ENCODE assay signal across 9 cellular contexts in genomic region chr20:1844723-1845523, GRCh38. TPM values are rescaled to one million over a fixed set of nuclear protein-coding genes. Genes with fewer than 3 reads are reported as not detected.
DNase-seq lines count a peak whose midpoint lies in the region; ATAC-seq, FAIRE-seq and TF ChIP-seq lines count a peak whose summit lies in the region.
"Had no signal": no experiment of that assay in that cellular context is flagged by ENCODE, and none has a peak within 500 bp of the region (broad histone marks: within the 10 kb centered on the region; RNA-seq: fewer than 3 reads in every experiment).

No MANE protein-coding gene starts in this region.

- no peak overlapping the region for H4K8ac ChIP-seq in mesendoderm (ENCODE audit: low read depth, low read length)

- H2BK120ac ChIP-seq in mesendoderm (ENCODE audit: low read depth, low read length), result no peak overlapping the region

- no peaks in the 10 kb centered on the region for H3K79me1 ChIP-seq in mesendoderm (ENCODE audit: low read length)

- no peak overlapping the region for H3K4ac ChIP-seq in mesendoderm (ENCODE audit: low read depth, low read length)

- H3K36me3 ChIP-seq in brain microvascular endothelial cell (replicated peaks) (no peaks in the 10 kb centered on the region), mesendoderm (ENCODE audit: control insufficient read depth, insufficient read depth, low read length) (no peaks in the 10 kb centered on the region)
- H3K36me3 ChIP-seq: thyroid gland had no signal

- no peaks in the 10 kb centered on the region for H3K79me2 ChIP-seq in mesendoderm (ENCODE audit: control insufficient read depth, insufficient read depth, low read length)

- no peak overlapping the region for H2BK5ac ChIP-seq in mesendoderm (ENCODE audit: low read length)

- H4K5ac ChIP-seq in mesendoderm (ENCODE audit: low read length), result no peak overlapping the region

- no peak for TF ChIP-seq POLR2A in GM12892 (IDR thresholded peaks at IDR 0.05; ENCODE audit: low read depth, low read length)

- peak; percentile 97 for FAIRE-seq in GM12892 (lab: Jason Lieb, UNC)

- H3K27ac ChIP-seq in brain microvascular endothelial cell (no peak overlapping the region), mesendoderm (ENCODE audit: low read depth, low read length) (no peak overlapping the region)
- H3K27ac ChIP-seq: thyroid gland had no signal

- H3K56ac ChIP-seq in mesendoderm (ENCODE audit: low read length), result no peak overlapping the region

- peak; percentile 93 for ATAC-seq in GM21526 (IDR thresholded peaks at IDR 0.05; ENCODE audit: low FRiP score, unreplicated experiment)

- WGBS in mesendoderm (ENCODE audit: extremely low coverage, insufficient coverage, low lambda C conversion rate), result no CpG with 5 or more reads among the region's 8 CpGs

- no peak overlapping the region for H3K23ac ChIP-seq in mesendoderm (ENCODE audit: low read length)

- in situ Hi-C loops in KBM-7 (cut with MboI; ENCODE audit: low pct_unique_long_range_greater_than_20kb, low sequenced_read_pairs) (no loop called here), brain microvascular endothelial cell (cut with HindIII; ENCODE audit: low pct_ligation_motif_present, low sequenced_read_pairs) (no loop called here)

- DNase-seq in GM12892 (ENCODE audit: insufficient read length) (peak; percentile 75), KBM-7 (peak; percentile 38), brain microvascular endothelial cell (peak; percentile 12), pons (ENCODE audit: low spot score) (peak; percentile 84), occipital lobe (lab: John Stamatoyannopoulos, UW) (no peak), DMS114 treated with DMSO at 0.1 percent for 48 hours (lab: John Stamatoyannopoulos, UW; ENCODE audit: unreplicated experiment) (no peak), mesendoderm (no peak)

- no peak overlapping the region for H3K18ac ChIP-seq in mesendoderm (ENCODE audit: low read length)

- no peak overlapping the region for H3K9ac ChIP-seq in mesendoderm (ENCODE audit: low read length)

- no peak for TF ChIP-seq CTCF in brain microvascular endothelial cell (IDR thresholded peaks at IDR 0.05; ENCODE audit: low read depth, low read length, missing control alignments)

- no peak overlapping the region for H3K4me2 ChIP-seq in mesendoderm (ENCODE audit: low read length)

- H3K4me3 ChIP-seq in brain microvascular endothelial cell (ENCODE audit: low read depth, low read length) (no peak overlapping the region), mesendoderm (ENCODE audit: low read length) (no peak overlapping the region)
- H3K4me3 ChIP-seq: thyroid gland had no signal

- H3K4me1 ChIP-seq in mesendoderm (ENCODE audit: control insufficient read depth, low read depth, low read length), result peaks cover 9% of the 10 kb centered on the region
- H3K4me1 ChIP-seq: thyroid gland had no signal

- H2BK15ac ChIP-seq in mesendoderm (replicated peaks; ENCODE audit: low read depth), result no peak overlapping the region

- H2AK5ac ChIP-seq in mesendoderm (ENCODE audit: low read length), result no peak overlapping the region

- H3K27me3 ChIP-seq in brain microvascular endothelial cell (replicated peaks) (no peaks in the 10 kb centered on the region), mesendoderm (ENCODE audit: insufficient read depth, low read length, poor library complexity) (no peaks in the 10 kb centered on the region)
- H3K27me3 ChIP-seq: thyroid gland had no signal

RNA-seq across cellular contexts. Expression of gene SIRPA, which starts 50.3 kb away (rescaled TPM):
- 4.3 TPM for polyA plus RNA-seq in GM12892 (2012; ENCODE audit: missing spikeins)
- 3.9 TPM for total RNA-seq in occipital lobe
- 3.3 TPM for polyA plus RNA-seq in mesendoderm (2013, experiment 1 of 2)
- 3.5 TPM for polyA plus RNA-seq in mesendoderm (2013, experiment 2 of 2)

Comparison
In these comparisons a context has a peak if more than half of its experiments do, and no peak if none do; other contexts are left out.
1. DNase-seq: peak in GM12892 (single experiment), KBM-7 (single experiment), brain microvascular endothelial cell (single experiment) and pons (single experiment); none in occipital lobe (single experiment), DMS114 treated with DMSO at 0.1 percent for 48 hours (single experiment) and mesendoderm (single experiment).